1 cellular context compared by ENCODE assay signal in genomic region chr3:114887806-114888205, GRCh38.
TF ChIP-seq lines count a peak whose summit lies in the region.

No MANE protein-coding gene starts in this region.

TF ChIP-seq in HepG2, 621 proteins besides CTCF, POLR2A, EP300 and RAD21 (continued from another document):
- no peak for TF ChIP-seq THAP9 (CRISPR knock-in tag; IDR thresholded peaks at IDR 0.05; ENCODE audit: borderline replicate concordance)
- no peak for TF ChIP-seq LCORL (IDR thresholded peaks at IDR 0.05)
- no peak for TF ChIP-seq LCORL (CRISPR knock-in tag; IDR thresholded peaks at IDR 0.05)
